In the genomic region with DNA sequence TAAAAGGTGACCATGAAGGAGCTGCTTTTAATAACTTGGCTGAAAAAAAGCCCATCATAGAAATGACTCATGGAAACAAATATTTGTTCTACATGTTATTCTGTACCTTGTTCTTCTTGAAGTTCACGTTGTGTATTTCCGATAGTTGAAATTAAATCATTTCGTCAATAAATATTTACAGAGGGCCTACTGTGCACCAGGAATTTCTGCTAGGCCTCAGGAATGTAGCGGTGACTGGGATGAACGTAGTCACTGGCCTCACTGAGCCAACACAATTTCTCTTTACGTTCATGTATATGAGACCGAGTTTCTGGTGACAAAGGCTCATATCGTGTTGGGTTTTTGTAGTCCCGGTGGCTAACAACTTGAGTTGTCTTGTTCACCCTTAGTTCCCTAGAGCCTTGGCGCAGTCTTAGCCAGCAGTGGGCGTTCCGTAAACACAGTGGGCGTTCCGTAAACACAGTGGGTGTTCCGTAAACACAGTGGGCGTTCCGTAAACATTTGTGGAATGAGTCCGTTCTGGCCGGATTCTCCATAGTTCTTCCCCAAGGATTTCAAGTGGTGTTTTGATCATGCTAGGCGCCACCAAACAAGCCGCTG, we compare ENCODE assay signal across 25 cellular contexts.
"Had no signal": no experiment of that assay in that cellular context is flagged by ENCODE, and none has a peak within 500 bp of the region (broad histone marks: within the 10 kb centered on the region; RNA-seq: fewer than 3 reads in every experiment).

No MANE protein-coding gene starts in this region.

- H3K27ac ChIP-seq: coronary artery, hepatocyte, left ventricle myocardium inferior, lower lobe of right lung, parathyroid adenoma, psoas muscle, spleen, testis, tibial nerve, upper lobe of right lung had no signal

- H3K4me3 ChIP-seq: coronary artery, hepatocyte, left ventricle myocardium inferior, lower lobe of right lung, psoas muscle, spleen, testis, tibial nerve, upper lobe of right lung had no signal

- H3K27me3 ChIP-seq: spleen, testis, tibial nerve had no signal

- H3K36me3 ChIP-seq: left ventricle myocardium inferior, lower lobe of right lung, spleen, tibial nerve, upper lobe of right lung had no signal

- FAIRE-seq: kidney had no signal

- H3K9me3 ChIP-seq: left ventricle myocardium inferior, lower lobe of right lung, psoas muscle, spleen, testis, tibial nerve, upper lobe of right lung had no signal

- H3K9me3 Mint-ChIP-seq: naive B cell; nephron; stimulated activated naive B cell treated with anti-CD40 and anti-IgM and Interleukin-4, amounts not matched to agents 10 μg/mL and 1 μg/mL and 100 μg/mL, for 72 hours; stimulated activated naive CD8-positive, alpha-beta T cell treated with anti-CD3 and anti-CD28 coated beads, Interleukin-15, amount 100 ng/mL, for 72 hours had no signal

- H3K4me1 ChIP-seq: lower lobe of right lung, parathyroid adenoma, testis, tibial nerve, upper lobe of right lung had no signal

- H3K4me3 Mint-ChIP-seq: naive B cell; nephron; stimulated activated naive B cell treated with anti-CD40 and anti-IgM and Interleukin-4, amounts not matched to agents 10 μg/mL and 1 μg/mL and 100 μg/mL, for 72 hours; stimulated activated naive CD8-positive, alpha-beta T cell treated with anti-CD3 and anti-CD28 coated beads, Interleukin-15, amount 100 ng/mL, for 72 hours had no signal

- H3K4me1 Mint-ChIP-seq: naive B cell; stimulated activated naive B cell treated with anti-CD40 and anti-IgM and Interleukin-4, amounts not matched to agents 10 μg/mL and 1 μg/mL and 100 μg/mL, for 72 hours; stimulated activated naive CD8-positive, alpha-beta T cell treated with anti-CD3 and anti-CD28 coated beads, Interleukin-15, amount 100 ng/mL, for 72 hours had no signal

- H3K4me2 ChIP-seq: hepatocyte had no signal

- H3K27ac Mint-ChIP-seq: naive B cell; nephron; stimulated activated naive B cell treated with anti-CD40 and anti-IgM and Interleukin-4, amounts not matched to agents 10 μg/mL and 1 μg/mL and 100 μg/mL, for 72 hours; stimulated activated naive CD8-positive, alpha-beta T cell treated with anti-CD3 and anti-CD28 coated beads, Interleukin-15, amount 100 ng/mL, for 72 hours had no signal

- H3K9ac ChIP-seq: parathyroid adenoma had no signal

- H2AFZ ChIP-seq: hepatocyte, parathyroid adenoma had no signal

- H3K36me3 Mint-ChIP-seq: stimulated activated naive B cell treated with anti-CD40 and anti-IgM and Interleukin-4, amounts not matched to agents 10 μg/mL and 1 μg/mL and 100 μg/mL, for 72 hours had no signal

- DNase-seq: effector CD4-positive, alpha-beta T cell; foreskin melanocyte; head of caudate nucleus; kidney; left cardiac atrium; left ventricle myocardium inferior; lower lobe of right lung; mesenchymal stem cell; naive B cell; psoas muscle; retina; spleen; stimulated activated CD4-positive, alpha-beta T cell treated with anti-CD3 and anti-CD28 coated beads, Interleukin-15, amount 100 ng/mL, for 24 hours; stimulated activated CD4-positive, alpha-beta T cell treated with anti-CD3 and anti-CD28 coated beads, Interleukin-1b, Interleukin-23, amount 100 ng/mL, for 48 hours; stimulated activated CD4-positive, alpha-beta T cell treated with anti-CD3 and anti-CD28 coated beads, Interleukin-4, amount 100 ng/mL, for 4 hours; stimulated activated naive B cell treated with anti-CD40 and anti-IgM and Interleukin-4, amounts not matched to agents 10 μg/mL and 1 μg/mL and 100 μg/mL, for 72 hours; stimulated activated naive CD8-positive, alpha-beta T cell treated with anti-CD3 and anti-CD28 coated beads, Interleukin-15, amount 100 ng/mL, for 72 hours; testis; upper lobe of right lung had no signal

- ATAC-seq: left cardiac atrium; lower lobe of right lung; psoas muscle; sciatic nerve; stimulated activated naive B cell treated with anti-CD40 and anti-IgM and Interleukin-4, amounts not matched to agents 10 μg/mL and 1 μg/mL and 100 μg/mL, for 72 hours; stimulated activated naive CD8-positive, alpha-beta T cell treated with anti-CD3 and anti-CD28 coated beads, Interleukin-15, amount 100 ng/mL, for 72 hours; upper lobe of right lung had no signal

- H3K79me2 ChIP-seq: hepatocyte, parathyroid adenoma had no signal
